9 cellular contexts compared by ENCODE assay signal in the genomic region with DNA sequence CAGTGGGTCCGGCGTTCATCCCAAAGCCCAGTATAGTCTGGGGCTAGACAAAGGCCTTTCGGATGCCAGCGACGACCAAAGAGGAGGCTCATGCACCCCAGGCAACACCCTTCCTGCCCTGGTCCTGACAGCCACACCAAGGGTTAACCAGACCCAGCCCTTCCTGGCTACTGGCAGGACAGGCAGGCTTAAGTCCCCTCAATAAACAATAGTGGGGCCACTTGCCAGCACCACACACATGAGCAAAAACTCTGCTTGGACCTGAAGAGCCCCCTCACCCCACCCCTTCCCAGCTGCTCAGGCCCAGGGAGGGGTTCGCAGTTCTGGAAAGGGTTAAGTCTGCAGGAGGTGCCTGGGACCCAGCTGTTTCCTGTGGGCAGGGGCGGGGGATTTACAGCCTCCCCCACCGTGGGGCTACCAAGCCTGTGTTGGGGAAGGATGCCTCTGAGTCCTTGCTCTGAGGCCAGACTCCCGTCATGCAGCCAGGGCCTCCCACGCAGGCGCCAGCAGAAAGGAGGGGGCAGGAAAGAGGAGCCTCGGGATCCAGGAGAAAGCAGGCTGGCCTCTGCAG. TPM values are rescaled to one million over a fixed set of nuclear protein-coding genes. Genes with fewer than 3 reads are reported as not detected.
DNase-seq lines count a peak whose midpoint lies in the region; ATAC-seq, FAIRE-seq and TF ChIP-seq lines count a peak whose summit lies in the region.
"Had no signal": no experiment of that assay in that cellular context is flagged by ENCODE, and none has a peak within 500 bp of the region (broad histone marks: within the 10 kb centered on the region; RNA-seq: fewer than 3 reads in every experiment).

No MANE protein-coding gene starts in this region.

- no peak for TF ChIP-seq POLR2A in HepG2 (IDR thresholded peaks at IDR 0.05; ENCODE audit: insufficient read depth in 1 of 2, low read depth in 2 of 2, low read length in 2 of 2)

- peaks cover 23% of the 10 kb centered on the region for H3K4me1 Mint-ChIP-seq in activated CD4-positive, alpha-beta T cell treated with anti-CD3 and anti-CD28 coated beads for 36 hours
- H3K4me1 Mint-ChIP-seq in activated CD4-positive, alpha-beta T cell treated with anti-CD3 and anti-CD28 coated beads, Interleukin-2, amount 10 ng/mL, durations not matched to agents 7 days and 5 days, result peaks cover 43% of the 10 kb centered on the region
- peaks cover 13% of the 10 kb centered on the region for H3K4me1 Mint-ChIP-seq in MCF 10A (ENCODE audit: insufficient read depth, unreplicated experiment)

- no peak overlapping the region for H3K4me2 ChIP-seq in HepG2 (ENCODE audit: low read depth, low read length)

- H3K27ac ChIP-seq in HepG2 (ENCODE audit: extremely low read length, insufficient read depth, low read length) (no peak overlapping the region), upper lobe of right lung (peak overlapping the region; percentile 56)

- no peak overlapping the region for H2AFZ ChIP-seq in HepG2 (ENCODE audit: low read length)

- BruUV-seq in MCF 10A (replicated peaks; lab: Mats Ljungman, UMichigan) (no TSS peak), HepG2 (replicated peaks; lab: Mats Ljungman, UMichigan) (no TSS peak)

- peaks cover 25% of the 10 kb centered on the region for H3K4me1 ChIP-seq in HepG2 (ENCODE audit: insufficient read depth, low read length)
- H3K4me1 ChIP-seq in upper lobe of right lung, result peaks cover 39% of the 10 kb centered on the region

- peaks cover 13% of the 10 kb centered on the region for H3K27me3 Mint-ChIP-seq in activated CD4-positive, alpha-beta T cell treated with anti-CD3 and anti-CD28 coated beads for 36 hours
- peaks cover 19% of the 10 kb centered on the region for H3K27me3 Mint-ChIP-seq in activated CD4-positive, alpha-beta T cell treated with anti-CD3 and anti-CD28 coated beads, Interleukin-2, amount 10 ng/mL, durations not matched to agents 7 days and 5 days
- H3K27me3 Mint-ChIP-seq in MCF 10A (ENCODE audit: insufficient read depth, unreplicated experiment), result no peaks in the 10 kb centered on the region

- 40% methylated on average over 6 of the region's 12 CpGs for WGBS in HepG2 (ENCODE audit: low lambda C conversion rate)

- H3K27me3 ChIP-seq in HepG2 (ENCODE audit: control insufficient read depth in 1 of 2, insufficient read depth in 2 of 2, low read length in 2 of 2) (peaks cover 4 to 27% of the 10 kb centered on the region in 2 experiments; a peak in 3 of 5 replicates), upper lobe of right lung (no peaks in the 10 kb centered on the region)

- FAIRE-seq in HepG2 (lab: Jason Lieb, UNC), result no peak

- POLR2A ChIA-PET in activated CD4-positive, alpha-beta T cell treated with anti-CD3 and anti-CD28 coated beads for 36 hours (lab: Charles Lee), result no interaction called here
- POLR2A ChIA-PET in activated CD4-positive, alpha-beta T cell treated with anti-CD3 and anti-CD28 coated beads, Interleukin-2, amount 10 ng/mL, durations not matched to agents 7 days and 5 days (lab: Charles Lee), result no interaction called here
- POLR2A ChIA-PET in MCF 10A (lab: Yijun Ruan, JAX), result interaction anchor here (1.0 to 43.8 kb wide), 4 partner anchors 10 to 24 kb away, joined by 3 to 1388 read pairs (median 6); a partner anchor contains a TSS
- POLR2A ChIA-PET in HepG2 (lab: Yijun Ruan, JAX), result interaction anchor here (1.6 kb wide), 1 partner anchor 18 kb away, joined by 5 read pairs; a partner anchor contains a TSS

- H3K36me3 Mint-ChIP-seq in activated CD4-positive, alpha-beta T cell treated with anti-CD3 and anti-CD28 coated beads for 36 hours (ENCODE audit: low read depth), result no peaks in the 10 kb centered on the region
- H3K36me3 Mint-ChIP-seq in activated CD4-positive, alpha-beta T cell treated with anti-CD3 and anti-CD28 coated beads, Interleukin-2, amount 10 ng/mL, durations not matched to agents 7 days and 5 days (ENCODE audit: low read depth), result peaks cover 3% of the 10 kb centered on the region
- H3K36me3 Mint-ChIP-seq in MCF 10A (ENCODE audit: insufficient read depth, unreplicated experiment), result peaks cover 6% of the 10 kb centered on the region
- H3K36me3 Mint-ChIP-seq: mesothelial cell of epicardium had no signal

- no peaks in the 10 kb centered on the region for H3K36me3 ChIP-seq in HepG2 (replicated peaks in 1 of 2; ENCODE audit: control insufficient read depth in 1 of 2, insufficient read depth in 2 of 2, low read length in 2 of 2)
- no peaks in the 10 kb centered on the region for H3K36me3 ChIP-seq in upper lobe of right lung

- CTCF ChIA-PET in activated CD4-positive, alpha-beta T cell treated with anti-CD3 and anti-CD28 coated beads for 36 hours (lab: Charles Lee), result interaction anchor here (0.9 to 5.5 kb wide), 3 partner anchors 15 to 64 kb away, joined by 3 to 75 read pairs (median 12); no protein-coding TSS in a partner anchor
- CTCF ChIA-PET in activated CD4-positive, alpha-beta T cell treated with anti-CD3 and anti-CD28 coated beads, Interleukin-2, amount 10 ng/mL, durations not matched to agents 7 days and 5 days (lab: Charles Lee), result interaction anchor here (2.8 kb wide), 1 partner anchor 62 kb away, joined by 8 read pairs; no protein-coding TSS in a partner anchor
- CTCF ChIA-PET in MCF 10A (lab: Yijun Ruan, JAX) (interaction anchor here (0.6 to 70.3 kb wide), 9 partner anchors 10 to 432 kb away, joined by 3 to 3816 read pairs (median 4); a partner anchor contains a TSS), HepG2 (lab: Yijun Ruan, JAX; ENCODE audit: low intra/inter-chr PET ratio, low total read pairs) (no interaction called here)

- TF ChIP-seq CTCF in MCF 10A (IDR thresholded peaks at IDR 0.05; ENCODE audit: unreplicated experiment), result no peak
- TF ChIP-seq CTCF in HepG2 (CRISPR knock-in tag; IDR thresholded peaks at IDR 0.05), result no peak
- no peak for TF ChIP-seq CTCF in upper lobe of right lung (IDR thresholded peaks at IDR 0.05)

- no peak for TF ChIP-seq RAD21 in HepG2 (CRISPR knock-in tag; IDR thresholded peaks at IDR 0.05)

- H3K9me3 Mint-ChIP-seq in activated CD4-positive, alpha-beta T cell treated with anti-CD3 and anti-CD28 coated beads for 36 hours (ENCODE audit: low read depth), result no peaks in the 10 kb centered on the region
- peaks cover 2% of the 10 kb centered on the region for H3K9me3 Mint-ChIP-seq in activated CD4-positive, alpha-beta T cell treated with anti-CD3 and anti-CD28 coated beads, Interleukin-2, amount 10 ng/mL, durations not matched to agents 7 days and 5 days
- no peaks in the 10 kb centered on the region for H3K9me3 Mint-ChIP-seq in MCF 10A (ENCODE audit: unreplicated experiment)
- H3K9me3 Mint-ChIP-seq: mesothelial cell of epicardium had no signal

- no peak for TF ChIP-seq EP300 in HepG2 (IDR thresholded peaks at IDR 0.05; ENCODE audit: low read depth in 2 of 2, low read length in 2 of 2)
- no peak for TF ChIP-seq EP300 in HepG2 (CRISPR knock-in tag; IDR thresholded peaks at IDR 0.05; ENCODE audit: borderline replicate concordance)

- ATAC-seq in activated CD4-positive, alpha-beta T cell treated with anti-CD3 and anti-CD28 coated beads for 36 hours, result no peak
- no peak for ATAC-seq in HepG2
- peak; percentile 77 for ATAC-seq in upper lobe of right lung
- no peak for ATAC-seq in HG03280 (IDR thresholded peaks at IDR 0.05; ENCODE audit: unreplicated experiment)
- no peak for ATAC-seq in HG03175 (IDR thresholded peaks at IDR 0.05; ENCODE audit: unreplicated experiment)

- DNase-seq in activated CD4-positive, alpha-beta T cell treated with anti-CD3 and anti-CD28 coated beads for 36 hours, result peak; percentile 31
- no peak for DNase-seq in activated CD4-positive, alpha-beta T cell treated with anti-CD3 and anti-CD28 coated beads, Interleukin-2, amount 10 ng/mL, durations not matched to agents 7 days and 5 days
- DNase-seq in MCF 10A (ENCODE audit: unreplicated experiment) (no peak), HepG2 (ENCODE audit: low spot score) (no peak), upper lobe of right lung (peak; percentile 89), OCI-M1 (lab: John Stamatoyannopoulos, UW) (no peak)

- intact Hi-C loops in activated CD4-positive, alpha-beta T cell treated with anti-CD3 and anti-CD28 coated beads for 36 hours (cut with DNase I, micrococcal nuclease), result no loop called here
- intact Hi-C loops in MCF 10A (cut with micrococcal nuclease) (no loop called here), HepG2 (cut with micrococcal nuclease; ENCODE audit: unreplicated experiment) (no loop called here), upper lobe of right lung (cut with DNase I) (no loop called here)

- H3K4me3 Mint-ChIP-seq in activated CD4-positive, alpha-beta T cell treated with anti-CD3 and anti-CD28 coated beads for 36 hours, result no peak overlapping the region
- no peak overlapping the region for H3K4me3 Mint-ChIP-seq in activated CD4-positive, alpha-beta T cell treated with anti-CD3 and anti-CD28 coated beads, Interleukin-2, amount 10 ng/mL, durations not matched to agents 7 days and 5 days
- H3K4me3 Mint-ChIP-seq in MCF 10A (ENCODE audit: unreplicated experiment), result no peak overlapping the region
- H3K4me3 Mint-ChIP-seq: mesothelial cell of epicardium had no signal

- H3K9ac ChIP-seq in HepG2 (ENCODE audit: insufficient read depth, low read depth, low read length), result no peak overlapping the region

- in situ Hi-C loops in HepG2 (cut with HindIII; ENCODE audit: extremely low pct_ligation_motif_present, low pct_unique_long_range_greater_than_20kb), result no loop called here

- H3K9me3 ChIP-seq in HepG2 (ENCODE audit: low read length) (no peaks in the 10 kb centered on the region), upper lobe of right lung (no peaks in the 10 kb centered on the region)

- no peaks in the 10 kb centered on the region for H4K20me1 ChIP-seq in HepG2 (ENCODE audit: insufficient read depth, low read length)

- no peak overlapping the region for H3K27ac Mint-ChIP-seq in activated CD4-positive, alpha-beta T cell treated with anti-CD3 and anti-CD28 coated beads for 36 hours
- H3K27ac Mint-ChIP-seq in activated CD4-positive, alpha-beta T cell treated with anti-CD3 and anti-CD28 coated beads, Interleukin-2, amount 10 ng/mL, durations not matched to agents 7 days and 5 days, result no peak overlapping the region
- peak overlapping the region; percentile 47 for H3K27ac Mint-ChIP-seq in MCF 10A (ENCODE audit: low read depth, unreplicated experiment)

- no peaks in the 10 kb centered on the region for H3K79me2 ChIP-seq in HepG2 (ENCODE audit: insufficient read depth, low read length)

- no peak overlapping the region for H3K4me3 ChIP-seq in HepG2 (replicated peaks in 1 of 3; ENCODE audit: insufficient read depth in 1 of 3, low read depth in 2 of 3, low read length in 3 of 3)
- H3K4me3 ChIP-seq in upper lobe of right lung, result no peak overlapping the region

RNA-seq across cellular contexts. Expression of a gene that starts 18.2 kb away (rescaled TPM):
- total RNA-seq in activated CD4-positive, alpha-beta T cell treated with anti-CD3 and anti-CD28 coated beads for 36 hours, result 1 to 10 TPM; 2.2 to 3.5 TPM
- total RNA-seq in activated CD4-positive, alpha-beta T cell treated with anti-CD3 and anti-CD28 coated beads, Interleukin-2, amount 10 ng/mL, durations not matched to agents 7 days and 5 days, result 10 to 100 TPM; 12.1 to 18.8 TPM
- 169 and 204 TPM in 2 replicates for total RNA-seq in MCF 10A (2022)
- total RNA-seq in HepG2 (2016; rRNA removed; fragmentation: Illumina TruSeq; extraction: Trizol), result 29.1 and 33.6 TPM in 2 replicates
- total RNA-seq in HepG2 (2016; cell fraction: cytosol; rRNA removed; fragmentation: Illumina TruSeq; extraction: Trizol; ENCODE audit: low read depth), result 13.4 and 13.7 TPM in 2 replicates
- total RNA-seq in HepG2 (2016; cell fraction: insoluble cytoplasmic fraction; rRNA removed; fragmentation: Illumina TruSeq; extraction: Trizol), result 29.0 and 34.8 TPM in 2 replicates
- total RNA-seq in HepG2 (2016; cell fraction: membrane; rRNA removed; fragmentation: Illumina TruSeq; extraction: Trizol), result 27.3 and 32.8 TPM in 2 replicates
- 15.5 and 17.9 TPM in 2 replicates for total RNA-seq in HepG2 (2016; cell fraction: nucleus; rRNA removed; fragmentation: Illumina TruSeq; extraction: Trizol)
- polyA plus RNA-seq in HepG2 (2011; rRNA removed), result 16.7 and 25.1 TPM in 2 replicates
- polyA plus RNA-seq in HepG2 (2011; cell fraction: cytosol; rRNA removed), result 18.1 and 31.9 TPM in 2 replicates
- polyA plus RNA-seq in HepG2 (2011; cell fraction: nucleus; rRNA removed), result 18.6 and 19.4 TPM in 2 replicates
- 6.9 and 12.1 TPM in 2 replicates for polyA plus RNA-seq in HepG2 (2012)
- polyA plus RNA-seq in HepG2 (2016; cell fraction: cytosol; fragmentation: Illumina TruSeq; extraction: Trizol; ENCODE audit: low read depth), result 23.0 and 26.1 TPM in 2 replicates
- polyA plus RNA-seq in HepG2 (2016; cell fraction: insoluble cytoplasmic fraction; fragmentation: Illumina TruSeq; extraction: Trizol; ENCODE audit: low read depth), result 47.7 and 53.8 TPM in 2 replicates
- 39.2 and 43.9 TPM in 2 replicates for polyA plus RNA-seq in HepG2 (2016; cell fraction: membrane; fragmentation: Illumina TruSeq; extraction: Trizol; ENCODE audit: low read depth)
- polyA plus RNA-seq in HepG2 (2016; cell fraction: nucleus; fragmentation: Illumina TruSeq; extraction: Trizol; ENCODE audit: insufficient read depth, low read depth), result 43.9 and 44.6 TPM in 2 replicates
- 16.2 and 21.4 TPM in 2 replicates for polyA minus RNA-seq in HepG2 (2011; rRNA and poly(A)+ RNA removed; ENCODE audit: low replicate concordance)
- polyA minus RNA-seq in HepG2 (2011; cell fraction: cytosol; rRNA and poly(A)+ RNA removed), result 11.5 and 15.4 TPM in 2 replicates
- polyA minus RNA-seq in HepG2 (2011; cell fraction: nucleus; rRNA and poly(A)+ RNA removed), result 13.6 and 15.2 TPM in 2 replicates
- total RNA-seq in upper lobe of right lung, result 90.0 TPM

RNA-seq across cellular contexts. Expression of a gene that starts 29.3 kb away (rescaled TPM):
- not detected for total RNA-seq in activated CD4-positive, alpha-beta T cell treated with anti-CD3 and anti-CD28 coated beads for 36 hours
- total RNA-seq in activated CD4-positive, alpha-beta T cell treated with anti-CD3 and anti-CD28 coated beads, Interleukin-2, amount 10 ng/mL, durations not matched to agents 7 days and 5 days, result not detected
- total RNA-seq in MCF 10A (2022) (0.05 TPM in 1 of 2 replicates, not detected in the other), HepG2 (2016; rRNA removed; fragmentation: Illumina TruSeq; extraction: Trizol) (not detected in 2 replicates), upper lobe of right lung (0.49 TPM)
- 0.09 TPM in 1 of 2 replicates, not detected in the other for total RNA-seq in HepG2 (2016; cell fraction: cytosol; rRNA removed; fragmentation: Illumina TruSeq; extraction: Trizol; ENCODE audit: low read depth)
- not detected in 2 replicates for total RNA-seq in HepG2 (2016; cell fraction: insoluble cytoplasmic fraction; rRNA removed; fragmentation: Illumina TruSeq; extraction: Trizol)
- total RNA-seq in HepG2 (2016; cell fraction: membrane; rRNA removed; fragmentation: Illumina TruSeq; extraction: Trizol), result 0.03 TPM in 1 of 2 replicates, not detected in the other
- not detected in 2 replicates for total RNA-seq in HepG2 (2016; cell fraction: nucleus; rRNA removed; fragmentation: Illumina TruSeq; extraction: Trizol)
- polyA plus RNA-seq in HepG2 (2011; rRNA removed), result not detected in 2 replicates
- not detected in 2 replicates for polyA plus RNA-seq in HepG2 (2011; cell fraction: cytosol; rRNA removed)
- not detected in 2 replicates for polyA plus RNA-seq in HepG2 (2011; cell fraction: nucleus; rRNA removed)
- polyA plus RNA-seq in HepG2 (2012), result 0.59 and 0.61 TPM in 2 replicates
- polyA plus RNA-seq in HepG2 (2016; cell fraction: cytosol; fragmentation: Illumina TruSeq; extraction: Trizol; ENCODE audit: low read depth), result not detected in 2 replicates
- polyA plus RNA-seq in HepG2 (2016; cell fraction: insoluble cytoplasmic fraction; fragmentation: Illumina TruSeq; extraction: Trizol; ENCODE audit: low read depth), result not detected in 2 replicates
- polyA plus RNA-seq in HepG2 (2016; cell fraction: membrane; fragmentation: Illumina TruSeq; extraction: Trizol; ENCODE audit: low read depth), result not detected in 2 replicates
- polyA plus RNA-seq in HepG2 (2016; cell fraction: nucleus; fragmentation: Illumina TruSeq; extraction: Trizol; ENCODE audit: insufficient read depth, low read depth), result not detected in 2 replicates
- not detected in 2 replicates for polyA minus RNA-seq in HepG2 (2011; rRNA and poly(A)+ RNA removed; ENCODE audit: low replicate concordance)
- polyA minus RNA-seq in HepG2 (2011; cell fraction: cytosol; rRNA and poly(A)+ RNA removed), result not detected in 2 replicates
- 0.12 and 0.13 TPM in 2 replicates for polyA minus RNA-seq in HepG2 (2011; cell fraction: nucleus; rRNA and poly(A)+ RNA removed)

RNA-seq across cellular contexts. Expression of a gene that starts 51.7 kb away (rescaled TPM):
- total RNA-seq in activated CD4-positive, alpha-beta T cell treated with anti-CD3 and anti-CD28 coated beads for 36 hours, result not detected
- total RNA-seq in activated CD4-positive, alpha-beta T cell treated with anti-CD3 and anti-CD28 coated beads, Interleukin-2, amount 10 ng/mL, durations not matched to agents 7 days and 5 days, result not detected
- 21.4 and 40.9 TPM in 2 replicates for total RNA-seq in MCF 10A (2022)
- total RNA-seq in HepG2 (2016; rRNA removed; fragmentation: Illumina TruSeq; extraction: Trizol), result 41.2 and 65.6 TPM in 2 replicates
- 11.0 and 15.5 TPM in 2 replicates for total RNA-seq in HepG2 (2016; cell fraction: cytosol; rRNA removed; fragmentation: Illumina TruSeq; extraction: Trizol; ENCODE audit: low read depth)
- 41.4 and 67.3 TPM in 2 replicates for total RNA-seq in HepG2 (2016; cell fraction: insoluble cytoplasmic fraction; rRNA removed; fragmentation: Illumina TruSeq; extraction: Trizol)
- 26.5 and 29.9 TPM in 2 replicates for total RNA-seq in HepG2 (2016; cell fraction: membrane; rRNA removed; fragmentation: Illumina TruSeq; extraction: Trizol)
- 43.9 and 47.8 TPM in 2 replicates for total RNA-seq in HepG2 (2016; cell fraction: nucleus; rRNA removed; fragmentation: Illumina TruSeq; extraction: Trizol)
- polyA plus RNA-seq in HepG2 (2011; rRNA removed), result 10.8 and 16.3 TPM in 2 replicates
- 9.4 and 9.8 TPM in 2 replicates for polyA plus RNA-seq in HepG2 (2011; cell fraction: cytosol; rRNA removed)
- 11.5 and 21.4 TPM in 2 replicates for polyA plus RNA-seq in HepG2 (2011; cell fraction: nucleus; rRNA removed)
- polyA plus RNA-seq in HepG2 (2012), result 18.4 and 19.1 TPM in 2 replicates
- polyA plus RNA-seq in HepG2 (2016; cell fraction: cytosol; fragmentation: Illumina TruSeq; extraction: Trizol; ENCODE audit: low read depth), result 11.7 and 13.7 TPM in 2 replicates
- 55.2 and 58.0 TPM in 2 replicates for polyA plus RNA-seq in HepG2 (2016; cell fraction: insoluble cytoplasmic fraction; fragmentation: Illumina TruSeq; extraction: Trizol; ENCODE audit: low read depth)
- polyA plus RNA-seq in HepG2 (2016; cell fraction: membrane; fragmentation: Illumina TruSeq; extraction: Trizol; ENCODE audit: low read depth), result 25.4 and 27.9 TPM in 2 replicates
- polyA plus RNA-seq in HepG2 (2016; cell fraction: nucleus; fragmentation: Illumina TruSeq; extraction: Trizol; ENCODE audit: insufficient read depth, low read depth), result 64.1 and 70.5 TPM in 2 replicates
- 0.16 and 19.5 TPM in 2 replicates for polyA minus RNA-seq in HepG2 (2011; rRNA and poly(A)+ RNA removed; ENCODE audit: low replicate concordance)
- polyA minus RNA-seq in HepG2 (2011; cell fraction: cytosol; rRNA and poly(A)+ RNA removed), result 6.4 and 8.8 TPM in 2 replicates
- 22.8 and 27.4 TPM in 2 replicates for polyA minus RNA-seq in HepG2 (2011; cell fraction: nucleus; rRNA and poly(A)+ RNA removed)
- total RNA-seq in upper lobe of right lung, result 42.6 TPM

RNA-seq across cellular contexts. Expression of a gene that starts 56.1 kb away (rescaled TPM):
- total RNA-seq in activated CD4-positive, alpha-beta T cell treated with anti-CD3 and anti-CD28 coated beads for 36 hours, result 10 to 100 TPM; 49.2 to 50.7 TPM
- 10 to 100 TPM; 82.4 to 83.4 TPM for total RNA-seq in activated CD4-positive, alpha-beta T cell treated with anti-CD3 and anti-CD28 coated beads, Interleukin-2, amount 10 ng/mL, durations not matched to agents 7 days and 5 days
- total RNA-seq in MCF 10A (2022) (263 and 358 TPM in 2 replicates), HepG2 (2016; rRNA removed; fragmentation: Illumina TruSeq; extraction: Trizol) (68.9 and 70.8 TPM in 2 replicates), upper lobe of right lung (280 TPM)
- total RNA-seq in HepG2 (2016; cell fraction: cytosol; rRNA removed; fragmentation: Illumina TruSeq; extraction: Trizol; ENCODE audit: low read depth), result 12.3 and 12.8 TPM in 2 replicates
- 66.1 and 69.5 TPM in 2 replicates for total RNA-seq in HepG2 (2016; cell fraction: insoluble cytoplasmic fraction; rRNA removed; fragmentation: Illumina TruSeq; extraction: Trizol)
- 28.9 and 33.8 TPM in 2 replicates for total RNA-seq in HepG2 (2016; cell fraction: membrane; rRNA removed; fragmentation: Illumina TruSeq; extraction: Trizol)
- total RNA-seq in HepG2 (2016; cell fraction: nucleus; rRNA removed; fragmentation: Illumina TruSeq; extraction: Trizol), result 35.6 and 44.2 TPM in 2 replicates
- polyA plus RNA-seq in HepG2 (2011; rRNA removed), result 14.5 and 17.7 TPM in 2 replicates
- 15.2 and 17.2 TPM in 2 replicates for polyA plus RNA-seq in HepG2 (2011; cell fraction: cytosol; rRNA removed)
- 10.9 and 14.9 TPM in 2 replicates for polyA plus RNA-seq in HepG2 (2011; cell fraction: nucleus; rRNA removed)
- 9.9 and 18.8 TPM in 2 replicates for polyA plus RNA-seq in HepG2 (2012)
- 15.3 and 18.6 TPM in 2 replicates for polyA plus RNA-seq in HepG2 (2016; cell fraction: cytosol; fragmentation: Illumina TruSeq; extraction: Trizol; ENCODE audit: low read depth)
- 83.1 and 92.4 TPM in 2 replicates for polyA plus RNA-seq in HepG2 (2016; cell fraction: insoluble cytoplasmic fraction; fragmentation: Illumina TruSeq; extraction: Trizol; ENCODE audit: low read depth)
- polyA plus RNA-seq in HepG2 (2016; cell fraction: membrane; fragmentation: Illumina TruSeq; extraction: Trizol; ENCODE audit: low read depth), result 29.6 and 30.8 TPM in 2 replicates
- polyA plus RNA-seq in HepG2 (2016; cell fraction: nucleus; fragmentation: Illumina TruSeq; extraction: Trizol; ENCODE audit: insufficient read depth, low read depth), result 54.3 and 54.9 TPM in 2 replicates
- 22.9 and 266 TPM in 2 replicates for polyA minus RNA-seq in HepG2 (2011; rRNA and poly(A)+ RNA removed; ENCODE audit: low replicate concordance)
- 8.4 and 9.1 TPM in 2 replicates for polyA minus RNA-seq in HepG2 (2011; cell fraction: cytosol; rRNA and poly(A)+ RNA removed)
- polyA minus RNA-seq in HepG2 (2011; cell fraction: nucleus; rRNA and poly(A)+ RNA removed), result 9.1 and 11.7 TPM in 2 replicates

Comparison
In these comparisons a context has a peak if more than half of its experiments do, and no peak if none do; other contexts are left out.
1. DNase-seq: peak in activated CD4-positive, alpha-beta T cell treated with anti-CD3 and anti-CD28 coated beads for 36 hours (single experiment) and upper lobe of right lung (single experiment); none in activated CD4-positive, alpha-beta T cell treated with anti-CD3 and anti-CD28 coated beads, Interleukin-2, amount 10 ng/mL, durations not matched to agents 7 days and 5 days (single experiment), MCF 10A (single experiment), HepG2 (single experiment) and OCI-M1 (single experiment).
2. RNA of a gene that starts 51.7 kb away (total RNA-seq): 11.0 to 67.3 TPM in HepG2, 42.6 TPM in upper lobe of right lung (single experiment) and 21.4 to 40.9 TPM in MCF 10A; not detected in activated CD4-positive, alpha-beta T cell treated with anti-CD3 and anti-CD28 coated beads, Interleukin-2, amount 10 ng/mL, durations not matched to agents 7 days and 5 days and not detected in activated CD4-positive, alpha-beta T cell treated with anti-CD3 and anti-CD28 coated beads for 36 hours; every median in the first group is over 10 times any median in the second.
3. POLR2A ChIA-PET loops: an anchor here in MCF 10A (1.0 to 43.8 kb wide) and HepG2 (1.6 kb wide); none called in activated CD4-positive, alpha-beta T cell treated with anti-CD3 and anti-CD28 coated beads for 36 hours and activated CD4-positive, alpha-beta T cell treated with anti-CD3 and anti-CD28 coated beads, Interleukin-2, amount 10 ng/mL, durations not matched to agents 7 days and 5 days.